20 cellular contexts compared by ENCODE assay signal in the genomic region with DNA sequence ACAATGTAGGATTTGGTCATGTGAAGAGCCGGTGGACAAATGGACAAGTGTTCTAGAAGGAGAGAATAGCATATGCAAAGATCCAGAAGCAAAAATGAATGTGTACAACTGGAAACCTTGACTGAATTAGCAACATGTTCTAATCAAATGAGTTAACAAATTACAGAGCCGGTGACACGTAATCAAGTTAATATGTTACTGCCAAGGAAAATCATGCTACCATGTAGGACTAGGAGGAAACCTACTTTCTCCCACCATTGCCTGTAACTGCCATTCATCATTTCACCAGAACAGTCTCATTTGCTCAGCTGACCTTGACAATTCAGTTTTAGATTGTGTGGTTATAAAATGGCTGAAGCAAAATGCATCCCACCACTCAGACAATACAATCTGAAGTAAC.
"Had no signal": no experiment of that assay in that cellular context is flagged by ENCODE, and none has a peak within 500 bp of the region (broad histone marks: within the 10 kb centered on the region; RNA-seq: fewer than 3 reads in every experiment).

No MANE protein-coding gene starts in this region.

- H3K4me1 ChIP-seq: uterus had no signal

- H3K27ac Mint-ChIP-seq: naive thymus-derived CD8-positive, alpha-beta T cell; stimulated activated memory B cell treated with anti-CD40 and anti-IgM and Interleukin-4, amounts not matched to agents 10 μg/mL and 1 μg/mL and 100 μg/mL, for 72 hours; stimulated activated naive CD8-positive, alpha-beta T cell treated with anti-CD3 and anti-CD28 coated beads, Interleukin-15, Interleukin-2, amounts not matched to agents 100 ng/mL and 50 ng/mL, for 24 hours had no signal

- H3K27me3 Mint-ChIP-seq: naive thymus-derived CD8-positive, alpha-beta T cell; stimulated activated memory B cell treated with anti-CD40 and anti-IgM and Interleukin-4, amounts not matched to agents 10 μg/mL and 1 μg/mL and 100 μg/mL, for 72 hours; stimulated activated naive CD8-positive, alpha-beta T cell treated with anti-CD3 and anti-CD28 coated beads, Interleukin-15, Interleukin-2, amounts not matched to agents 100 ng/mL and 50 ng/mL, for 24 hours had no signal

- H3K9me3 ChIP-seq: gastrocnemius medialis, mucosa of descending colon, neutrophil, right atrium auricular region, tibial artery, upper lobe of left lung, uterus had no signal

- H3K9me3 Mint-ChIP-seq: naive thymus-derived CD8-positive, alpha-beta T cell; stimulated activated memory B cell treated with anti-CD40 and anti-IgM and Interleukin-4, amounts not matched to agents 10 μg/mL and 1 μg/mL and 100 μg/mL, for 72 hours; stimulated activated naive CD8-positive, alpha-beta T cell treated with anti-CD3 and anti-CD28 coated beads, Interleukin-15, Interleukin-2, amounts not matched to agents 100 ng/mL and 50 ng/mL, for 24 hours had no signal

- H3K36me3 ChIP-seq: gastrocnemius medialis, neutrophil, right atrium auricular region, upper lobe of left lung, uterus had no signal

- ATAC-seq: esophagus mucosa; gastrocnemius medialis; left lobe of liver; naive thymus-derived CD8-positive, alpha-beta T cell; stimulated activated memory B cell treated with anti-CD40 and anti-IgM and Interleukin-4, amounts not matched to agents 10 μg/mL and 1 μg/mL and 100 μg/mL, for 72 hours had no signal

- H3K4me3 ChIP-seq: dorsolateral prefrontal cortex, gastrocnemius medialis, mucosa of descending colon, right atrium auricular region, smooth muscle cell, tibial artery, upper lobe of left lung, uterus had no signal

- H3K27me3 ChIP-seq: dorsolateral prefrontal cortex, gastrocnemius medialis, neutrophil, right atrium auricular region, tibial artery, upper lobe of left lung, uterus had no signal

- H3K4me3 Mint-ChIP-seq: naive thymus-derived CD8-positive, alpha-beta T cell; stimulated activated memory B cell treated with anti-CD40 and anti-IgM and Interleukin-4, amounts not matched to agents 10 μg/mL and 1 μg/mL and 100 μg/mL, for 72 hours; stimulated activated naive CD8-positive, alpha-beta T cell treated with anti-CD3 and anti-CD28 coated beads, Interleukin-15, Interleukin-2, amounts not matched to agents 100 ng/mL and 50 ng/mL, for 24 hours had no signal

- DNase-seq: cortex of kidney; dorsolateral prefrontal cortex; effector CD8-positive, alpha-beta T cell; gastrocnemius medialis; glutamatergic neuron; mammary epithelial cell; naive thymus-derived CD8-positive, alpha-beta T cell; posterior cingulate gyrus; stimulated activated CD4-positive, alpha-beta T cell treated with anti-CD3 and anti-CD28 coated beads, Interleukin-4, amount 100 ng/mL, for 24 hours; tibial artery; upper lobe of left lung; uterus had no signal

- H3K27ac ChIP-seq: dorsolateral prefrontal cortex, gastrocnemius medialis, neutrophil, right atrium auricular region, tibial artery, upper lobe of left lung, uterus had no signal
